31 cellular contexts compared by ENCODE assay signal in genomic region chr2:126822115-126822514, GRCh38.
"Had no signal": no experiment of that assay in that cellular context is flagged by ENCODE, and none has a peak within 500 bp of the region (broad histone marks: within the 10 kb centered on the region; RNA-seq: fewer than 3 reads in every experiment).

No MANE protein-coding gene starts in this region.

- H2AFZ ChIP-seq: neural progenitor cell, parathyroid adenoma had no signal

- DNase-seq: natural killer cell; occipital lobe; ovary; posterior cingulate gyrus; psoas muscle; right cardiac atrium; right lobe of liver; spleen; stimulated activated CD4-positive, alpha-beta T cell treated with anti-CD3 and anti-CD28 coated beads, Interleukin-12 subunit alpha, Interleukin-12 subunit beta, amount 100 ng/mL, for 4 hours; stimulated activated CD4-positive, alpha-beta T cell treated with anti-CD3 and anti-CD28 coated beads, Interleukin-1b, Interleukin-23, amount 100 ng/mL, for 48 hours; stimulated activated CD4-positive, alpha-beta T cell treated with anti-CD3 and anti-CD28 coated beads, Interleukin-4, amount 100 ng/mL, for 1 hour; stimulated activated CD4-positive, alpha-beta T cell treated with anti-CD3 and anti-CD28 coated beads, Interleukin-4, amount 100 ng/mL, for 4 hours; stimulated activated CD8-positive, alpha-beta memory T cell treated with anti-CD3 and anti-CD28 coated beads, Interleukin-4, amount 100 ng/mL, for 48 hours; stimulated activated naive CD4-positive, alpha-beta T cell; stimulated activated naive CD8-positive, alpha-beta T cell treated with anti-CD3 and anti-CD28 coated beads, Interleukin-15, amount 100 ng/mL, for 72 hours; stimulated activated naive CD8-positive, alpha-beta T cell treated with anti-CD3 and anti-CD28 coated beads, Interleukin-15, Interleukin-2, amounts not matched to agents 100 U/mL and 50 U/mL, for 24 hours; substantia nigra; testis; tibial artery; transverse colon; upper lobe of right lung; uterus had no signal

- H3K4me3 ChIP-seq: neural progenitor cell, ovary, psoas muscle, right lobe of liver, skin epidermis, smooth muscle cell, spleen, suprapubic skin, testis, tibial artery, transverse colon, upper lobe of right lung, uterus had no signal

- H3K9me3 ChIP-seq: ovary, psoas muscle, right lobe of liver, suprapubic skin, testis, transverse colon, upper lobe of right lung had no signal

- H3K27me3 ChIP-seq: neural progenitor cell, ovary, right lobe of liver, suprapubic skin, testis, tibial artery, transverse colon, upper lobe of right lung, uterus had no signal

- H3K4me3 Mint-ChIP-seq: natural killer cell; nephron; neural progenitor cell; stimulated activated memory B cell treated with anti-CD40 and anti-IgM and Interleukin-4, amounts not matched to agents 10 μg/mL and 1 μg/mL and 100 μg/mL, for 72 hours; stimulated activated naive CD8-positive, alpha-beta T cell treated with anti-CD3 and anti-CD28 coated beads, Interleukin-15, amount 100 ng/mL, for 72 hours; type B pancreatic cell had no signal

- H3K27ac Mint-ChIP-seq: natural killer cell; nephron; neural progenitor cell; progenitor cell of endocrine pancreas; stimulated activated memory B cell treated with anti-CD40 and anti-IgM and Interleukin-4, amounts not matched to agents 10 μg/mL and 1 μg/mL and 100 μg/mL, for 72 hours; type B pancreatic cell had no signal

- H3K9ac ChIP-seq: neural progenitor cell, parathyroid adenoma had no signal

- H3K36me3 ChIP-seq: neural progenitor cell, ovary, right lobe of liver, spleen, suprapubic skin, tibial artery, transverse colon, upper lobe of right lung, uterus had no signal

- H3K27ac ChIP-seq: neural progenitor cell, ovary, parathyroid adenoma, psoas muscle, right lobe of liver, skin epidermis, spleen, suprapubic skin, testis, tibial artery, transverse colon, upper lobe of right lung, uterus had no signal

- H3K36me3 Mint-ChIP-seq: natural killer cell; neural progenitor cell; stimulated activated memory B cell treated with anti-CD40 and anti-IgM and Interleukin-4, amounts not matched to agents 10 μg/mL and 1 μg/mL and 100 μg/mL, for 72 hours; type B pancreatic cell had no signal

- H3K79me2 ChIP-seq: parathyroid adenoma had no signal

- H3K4me2 ChIP-seq: neural progenitor cell, smooth muscle cell had no signal

- H3K4me1 Mint-ChIP-seq: natural killer cell; nephron; stimulated activated memory B cell treated with anti-CD40 and anti-IgM and Interleukin-4, amounts not matched to agents 10 μg/mL and 1 μg/mL and 100 μg/mL, for 72 hours; stimulated activated naive CD8-positive, alpha-beta T cell treated with anti-CD3 and anti-CD28 coated beads, Interleukin-15, amount 100 ng/mL, for 72 hours had no signal

- H3K4me1 ChIP-seq: parathyroid adenoma, psoas muscle, right lobe of liver, spleen, suprapubic skin, testis, tibial artery, transverse colon, upper lobe of right lung, uterus had no signal

- H3K27me3 Mint-ChIP-seq: type B pancreatic cell had no signal

- ATAC-seq: natural killer cell; psoas muscle; right cardiac atrium; stimulated activated memory B cell treated with anti-CD40 and anti-IgM and Interleukin-4, amounts not matched to agents 10 μg/mL and 1 μg/mL and 100 μg/mL, for 72 hours; stimulated activated naive CD8-positive, alpha-beta T cell treated with anti-CD3 and anti-CD28 coated beads, Interleukin-15, amount 100 ng/mL, for 72 hours; stimulated activated naive CD8-positive, alpha-beta T cell treated with anti-CD3 and anti-CD28 coated beads, Interleukin-15, Interleukin-2, amounts not matched to agents 100 U/mL and 50 U/mL, for 24 hours; upper lobe of right lung had no signal
